Comparison of ENCODE assay signal across 19 cellular contexts in genomic region chr5:1945606-1946005, GRCh38.
DNase-seq lines count a peak whose midpoint lies in the region; ATAC-seq, FAIRE-seq and TF ChIP-seq lines count a peak whose summit lies in the region.
"Had no signal": no experiment of that assay in that cellular context is flagged by ENCODE, and none has a peak within 500 bp of the region (broad histone marks: within the 10 kb centered on the region; RNA-seq: fewer than 3 reads in every experiment).

No MANE protein-coding gene starts in this region.

- no peaks in the 10 kb centered on the region for H3K79me1 ChIP-seq in H1 (ENCODE audit: low read depth, low read length)

- TF ChIP-seq CTCF in left ventricle myocardium inferior (IDR thresholded peaks at IDR 0.05; ENCODE audit: borderline replicate concordance) = no peak
- no peak for TF ChIP-seq CTCF in H1 (IDR thresholded peaks at IDR 0.05; ENCODE audit: control extremely low read depth in 1 of 3, insufficient read depth in 1 of 3, low read depth in 1 of 3, low read length in 3 of 3)
- TF ChIP-seq CTCF in osteoblast (IDR thresholded peaks at IDR 0.05; ENCODE audit: extremely low read depth, low read depth, low read length) = no peak

- H3K18ac ChIP-seq in H1 (ENCODE audit: extremely low read depth, low read length) = no peak overlapping the region

- no peak for TF ChIP-seq EP300 in H1 (IDR thresholded peaks at IDR 0.05; ENCODE audit: borderline replicate concordance in 1 of 2, low read depth in 2 of 2, low read length in 2 of 2)

- no peak overlapping the region for H3K4ac ChIP-seq in H1 (replicated peaks; ENCODE audit: insufficient read length, low read depth, low read length)

- H2BK5ac ChIP-seq in H1 (ENCODE audit: low read depth, low read length) = no peak overlapping the region

- WGBS in H1 (ENCODE audit: extremely low coverage in 1 of 2, insufficient coverage in 1 of 2, insufficient read length in 1 of 2, insufficient replicate concordance in 2 of 2, low coverage in 1 of 2, low lambda C conversion rate in 2 of 2, missing lambda C conversion rate in 1 of 2), 2 experiments = 87% methylated on average over 12 of the region's 13 CpGs; no CpG with 5 or more reads in 1 of the 2 experiments

- H3K27me3 ChIP-seq in left ventricle myocardium inferior (ENCODE audit: low read depth) = no peaks in the 10 kb centered on the region
- H3K27me3 ChIP-seq in H1 (replicated peaks in 1 of 4; ENCODE audit: control insufficient read depth in 3 of 4, extremely low read depth in 1 of 4, insufficient read depth in 3 of 4, low read length in 3 of 4) = peaks cover 0 to 3% (median 0%) of the 10 kb centered on the region in 4 experiments; a peak in 2 of 7 replicates
- H3K27me3 ChIP-seq in osteoblast (ENCODE audit: insufficient read depth, low read length) = no peaks in the 10 kb centered on the region

- no peak overlapping the region for H2AK5ac ChIP-seq in H1 (ENCODE audit: low read depth, low read length)

- H3K56ac ChIP-seq in H1 (replicated peaks; ENCODE audit: insufficient read length, low read depth, low read length) = no peak overlapping the region

- no peak for ATAC-seq in left ventricle myocardium superior
- ATAC-seq: GM23338, HCT116 had no signal

- no peak overlapping the region for H3K14ac ChIP-seq in H1 (ENCODE audit: insufficient read length)

- H3K23ac ChIP-seq in H1 (ENCODE audit: insufficient read length) = no peak overlapping the region

- H3K23me2 ChIP-seq in H1 (ENCODE audit: low read depth, low read length) = no peaks in the 10 kb centered on the region

- H2BK15ac ChIP-seq in H1 (ENCODE audit: low read length) = no peak overlapping the region

- H4K20me1 ChIP-seq in H1 (replicated peaks in 1 of 2; ENCODE audit: control insufficient read depth in 1 of 2, insufficient read depth in 2 of 2, low read length in 2 of 2) = no peaks in the 10 kb centered on the region
- no peaks in the 10 kb centered on the region for H4K20me1 ChIP-seq in osteoblast (ENCODE audit: insufficient read depth, low read length)

- peak overlapping the region; percentile 92 for H3K27ac ChIP-seq in left ventricle myocardium inferior (replicated peaks)
- H3K27ac ChIP-seq in H1 (ENCODE audit: low read depth, low read length) = no peak overlapping the region
- H3K27ac ChIP-seq in osteoblast (ENCODE audit: low read depth, low read length) = no peak overlapping the region
- H3K27ac ChIP-seq: C4-2B had no signal

- H2AFZ ChIP-seq in H1 (ENCODE audit: low read length) = no peak overlapping the region
- no peak overlapping the region for H2AFZ ChIP-seq in osteoblast (ENCODE audit: low read length)
- H2AFZ ChIP-seq: GM23338 had no signal

- H3K9me3 ChIP-seq in left ventricle myocardium inferior (replicated peaks) = peaks cover 3% of the 10 kb centered on the region
- H3K9me3 ChIP-seq in H1 (ENCODE audit: insufficient read depth in 2 of 2, low read depth in 1 of 2, low read length in 1 of 2) = no peaks in the 10 kb centered on the region
- H3K9me3 ChIP-seq in osteoblast (ENCODE audit: low read depth, low read length) = peaks cover 3% of the 10 kb centered on the region
- H3K9me3 ChIP-seq: Caco-2 had no signal

- TF ChIP-seq POLR2A in H1 (IDR thresholded peaks at IDR 0.05; ENCODE audit: control extremely low read depth in 1 of 2, low read depth in 2 of 2, low read length in 2 of 2) = no peak

- H3K4me1 ChIP-seq in left ventricle myocardium inferior = peaks cover 41% of the 10 kb centered on the region
- no peaks in the 10 kb centered on the region for H3K4me1 ChIP-seq in H1 (replicated peaks in 1 of 4; ENCODE audit: control insufficient read depth in 3 of 4, insufficient read depth in 4 of 4, low read length in 3 of 4)
- H3K4me1 ChIP-seq in osteoblast (ENCODE audit: insufficient read depth, low read length) = no peaks in the 10 kb centered on the region
- H3K4me1 ChIP-seq: Caco-2 had no signal

- no peak for DNase-seq in left ventricle myocardium inferior
- DNase-seq in left ventricle myocardium superior = no peak
- no peak for DNase-seq in H1 (ENCODE audit: low read depth in 1 of 2, low spot score in 2 of 2)
- peak; percentile 62 for DNase-seq in osteoblast (ENCODE audit: insufficient read length, low spot score, missing footprints)
- DNase-seq in dermis blood vessel endothelial cell = no peak
- DNase-seq in NCI-H1092 (lab: John Stamatoyannopoulos, UW) = no peak
- DNase-seq: Caco-2; CD4-positive, alpha-beta T cell; H7; HFFc6; IMR-90 had no signal

- no peak overlapping the region for H3K4me3 ChIP-seq in left ventricle myocardium inferior
- no peak overlapping the region for H3K4me3 ChIP-seq in H1 (ENCODE audit: extremely low read depth in 1 of 4, insufficient read depth in 2 of 4, low read depth in 3 of 4, low read length in 4 of 4)
- no peak overlapping the region for H3K4me3 ChIP-seq in osteoblast (ENCODE audit: insufficient read depth, low read length)
- H3K4me3 ChIP-seq: GM23338 had no signal

- no peak overlapping the region for H3K4me2 ChIP-seq in H1 (ENCODE audit: insufficient read depth in 1 of 2, low read depth in 2 of 2, low read length in 2 of 2)
- no peak overlapping the region for H3K4me2 ChIP-seq in osteoblast (ENCODE audit: insufficient read depth, low read length)
- H3K4me2 ChIP-seq: GM23338 had no signal

- H4K5ac ChIP-seq in H1 (ENCODE audit: insufficient read length, low read depth, low read length) = no peak overlapping the region

- H4K8ac ChIP-seq in H1 (ENCODE audit: extremely low read depth, insufficient read depth, low read length) = peak overlapping the region; percentile 2; the same call in 1 of the 2 replicates

- H2BK120ac ChIP-seq in H1 (replicated peaks; ENCODE audit: low read depth, low read length) = no peak overlapping the region

- POLR2A ChIA-PET in H1 (lab: Charles Lee; ENCODE audit: partially characterized antibody) = no interaction called here

- no peak overlapping the region for H2BK20ac ChIP-seq in H1 (ENCODE audit: low read length)

- no peaks in the 10 kb centered on the region for H3K79me2 ChIP-seq in H1 (ENCODE audit: control insufficient read depth in 1 of 2, insufficient read depth in 2 of 2, low read length in 2 of 2)
- no peaks in the 10 kb centered on the region for H3K79me2 ChIP-seq in osteoblast (ENCODE audit: insufficient read depth, low read length)

- CTCF ChIA-PET in H1 (lab: Charles Lee; ENCODE audit: partially characterized antibody) = interaction anchor here (1.2 to 1.4 kb wide), 2 partner anchors 16 to 210 kb away, joined by 3 to 6 read pairs; no protein-coding TSS in a partner anchor

- H2BK12ac ChIP-seq in H1 (ENCODE audit: low read depth, low read length) = no peak overlapping the region

- intact Hi-C loops in left ventricle myocardium inferior (cut with micrococcal nuclease) = no loop called here
- intact Hi-C loops in left ventricle myocardium superior (cut with micrococcal nuclease) = loop anchor here (5.0 kb wide), 1 partner anchor 63 kb away; the partner anchor contains the start of gene IRX4

- H3K9ac ChIP-seq in H1 (replicated peaks in 1 of 4; ENCODE audit: extremely low read depth in 1 of 4, low read depth in 3 of 4, low read length in 3 of 4) = no peak overlapping the region

- no peak overlapping the region for H4K91ac ChIP-seq in H1 (replicated peaks; ENCODE audit: insufficient read length, low read length)

- FAIRE-seq in H1 (lab: Jason Lieb, UNC) = no peak
- FAIRE-seq: D721Med, G401.6, GM12892, GM18507, HTR-8/SVneo had no signal

- no peaks in the 10 kb centered on the region for H3K36me3 ChIP-seq in left ventricle myocardium inferior
- no peaks in the 10 kb centered on the region for H3K36me3 ChIP-seq in H1 (ENCODE audit: control insufficient read depth in 2 of 4, insufficient read depth in 4 of 4, low read length in 3 of 4)
- H3K36me3 ChIP-seq in osteoblast (ENCODE audit: insufficient read depth, low read length) = no peaks in the 10 kb centered on the region

- TF ChIP-seq RAD21 in H1 (IDR thresholded peaks at IDR 0.05 in 1 of 2, conservative IDR thresholded peaks at IDR 0.05 in 1 of 2; ENCODE audit: low read depth in 2 of 2, low read length in 2 of 2) = no peak

TF ChIP-seq in H1, 55 proteins besides CTCF, POLR2A, EP300 and RAD21:
- TF ChIP-seq JUN (IDR thresholded peaks at IDR 0.05; ENCODE audit: low read depth, low read length) (no peak), TBP (IDR thresholded peaks at IDR 0.05; ENCODE audit: low read depth, low read length) (no peak), TAF7 (optimal IDR thresholded peaks at IDR 0.05; ENCODE audit: borderline replicate concordance, low read depth, low read length) (no peak), BACH1 (IDR thresholded peaks at IDR 0.05; ENCODE audit: low read length) (no peak)
- TF ChIP-seq, protein P1, sequence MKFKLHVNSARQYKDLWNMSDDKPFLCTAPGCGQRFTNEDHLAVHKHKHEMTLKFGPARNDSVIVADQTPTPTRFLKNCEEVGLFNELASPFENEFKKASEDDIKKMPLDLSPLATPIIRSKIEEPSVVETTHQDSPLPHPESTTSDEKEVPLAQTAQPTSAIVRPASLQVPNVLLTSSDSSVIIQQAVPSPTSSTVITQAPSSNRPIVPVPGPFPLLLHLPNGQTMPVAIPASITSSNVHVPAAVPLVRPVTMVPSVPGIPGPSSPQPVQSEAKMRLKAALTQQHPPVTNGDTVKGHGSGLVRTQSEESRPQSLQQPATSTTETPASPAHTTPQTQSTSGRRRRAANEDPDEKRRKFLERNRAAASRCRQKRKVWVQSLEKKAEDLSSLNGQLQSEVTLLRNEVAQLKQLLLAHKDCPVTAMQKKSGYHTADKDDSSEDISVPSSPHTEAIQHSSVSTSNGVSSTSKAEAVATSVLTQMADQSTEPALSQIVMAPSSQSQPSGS (IDR thresholded peaks at IDR 0.05; ENCODE audit: low read length) = no peak
